In the genomic region with DNA sequence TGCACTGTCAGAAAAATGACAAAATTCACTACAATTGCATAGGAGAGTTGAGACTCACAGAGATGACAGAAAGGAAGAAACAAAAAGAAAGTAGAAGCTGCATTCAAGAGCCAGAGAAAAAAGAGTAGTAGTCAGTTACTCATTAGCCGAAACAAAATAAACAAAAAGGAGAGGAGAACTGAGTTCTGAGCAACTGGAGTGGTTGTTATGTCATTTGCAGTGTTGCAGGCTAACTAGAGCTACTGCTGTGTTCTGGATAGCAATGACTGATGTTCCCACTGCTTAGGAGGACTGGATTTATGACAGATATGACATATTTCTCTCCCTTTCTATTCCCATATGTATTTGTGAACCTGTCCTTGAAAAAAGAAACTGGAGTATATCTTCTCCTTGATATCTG, we compare ENCODE assay signal across 19 cellular contexts.
A peak's percentile ranks its signal among the peaks of the same experiment; 100 is the strongest.
DNase-seq lines count a peak whose midpoint lies in the region; ATAC-seq, FAIRE-seq and TF ChIP-seq lines count a peak whose summit lies in the region.
"Had no signal": no experiment of that assay in that cellular context is flagged by ENCODE, and none has a peak within 500 bp of the region (broad histone marks: within the 10 kb centered on the region; RNA-seq: fewer than 3 reads in every experiment).

No MANE protein-coding gene starts in this region.

- no peaks in the 10 kb centered on the region for H3K9me1 ChIP-seq in IMR-90 (ENCODE audit: insufficient read depth, low read length)

- no peak overlapping the region for H2BK120ac ChIP-seq in IMR-90 (ENCODE audit: low read depth, low read length)

- TF ChIP-seq CTCF in IMR-90 (conservative IDR thresholded peaks at IDR 0.05; ENCODE audit: low read depth, low read length) = no peak

- H3K14ac ChIP-seq in IMR-90 (replicated peaks; ENCODE audit: low read depth, low read length) = no peak overlapping the region

- no peak overlapping the region for H2BK20ac ChIP-seq in IMR-90 (ENCODE audit: low read depth, low read length)

- H3K4me1 ChIP-seq in IMR-90 (ENCODE audit: control insufficient read depth, insufficient read depth, low read length) (no peaks in the 10 kb centered on the region), mucosa of stomach (ENCODE audit: control insufficient read depth, insufficient read depth, low read length) (peaks cover 19% of the 10 kb centered on the region), small intestine (ENCODE audit: control insufficient read depth in 2 of 2, insufficient read depth in 1 of 2, low read depth in 1 of 2, low read length in 1 of 2) (no peaks in the 10 kb centered on the region)
- H3K4me1 ChIP-seq: BLaER1 had no signal

- BruUV-seq in IMR-90 (replicated peaks; lab: Mats Ljungman, UMichigan) = no TSS peak

- no peak overlapping the region for H4K91ac ChIP-seq in IMR-90 (ENCODE audit: insufficient read depth, low read depth, low read length)

- no peak overlapping the region for H3K4ac ChIP-seq in IMR-90 (ENCODE audit: low read depth, low read length)

- in situ Hi-C loops in IMR-90 (cut with MboI; ENCODE audit: low sequenced_read_pairs) = no loop called here

- TF ChIP-seq RAD21 in IMR-90 (IDR thresholded peaks at IDR 0.05; ENCODE audit: low read length) = no peak

- no peaks in the 10 kb centered on the region for H3K79me1 ChIP-seq in IMR-90 (ENCODE audit: low read depth in 1 of 2, low read length in 2 of 2)

- ATAC-seq in IMR-90 (ENCODE audit: low read depth) = no peak; the same call in none of the 2 replicates
- ATAC-seq: activated CD8-positive, alpha-beta memory T cell treated with anti-CD3 and anti-CD28 coated beads, Interleukin-2, amount 10 ng/mL, durations not matched to agents 7 days and 5 days; HCT116; right cardiac atrium had no signal

- H3K56ac ChIP-seq in IMR-90 (ENCODE audit: extremely low read depth, insufficient read depth, low read length) = no peak overlapping the region

- no peak overlapping the region for H3K18ac ChIP-seq in IMR-90 (ENCODE audit: low read depth, low read length)

- dilution Hi-C loops in IMR-90 (cut with HindIII; ENCODE audit: low sequenced_read_pairs, unreplicated experiment) = no loop called here

- H3K36me3 ChIP-seq in IMR-90 (ENCODE audit: control insufficient read depth, insufficient read depth, low read length) (no peaks in the 10 kb centered on the region), mucosa of stomach (ENCODE audit: control insufficient read depth, insufficient read depth, low read length) (no peaks in the 10 kb centered on the region), small intestine (ENCODE audit: control insufficient read depth in 2 of 2, insufficient read depth in 2 of 2, low read length in 2 of 2) (no peaks in the 10 kb centered on the region)
- H3K36me3 ChIP-seq: BLaER1, esophagus muscularis mucosa had no signal

- H2AK5ac ChIP-seq in IMR-90 (ENCODE audit: low read depth, low read length) = no peak overlapping the region

- DNase-seq in DMS53 (lab: John Stamatoyannopoulos, UW) (peak; percentile 80), IMR-90 (no peak), fibroblast of peridontal ligament (ENCODE audit: extremely low read depth) (peak; percentile 38), inferior parietal cortex (ENCODE audit: extremely low spot score) (no peak), small intestine (no peak), CD1c-positive myeloid dendritic cell (ENCODE audit: extremely low spot score) (no peak), NCI-H1694 treated with DMSO at 0.1 percent for 48 hours (lab: John Stamatoyannopoulos, UW) (no peak)
- DNase-seq: activated CD4-positive, alpha-beta T cell treated with anti-CD3 and anti-CD28 coated beads for 1 hour; activated CD8-positive, alpha-beta memory T cell treated with anti-CD3 and anti-CD28 coated beads, Interleukin-2, amount 10 ng/mL, durations not matched to agents 7 days and 5 days; activated effector memory CD4-positive, alpha-beta T cell treated with anti-CD3 and anti-CD28 coated beads, Interleukin-2, amount 50 U/mL, for 16 hours; GDM1; NCI-H1048; right cardiac atrium; SIG-M5; stimulated activated CD4-positive, alpha-beta T cell treated with anti-CD3 and anti-CD28 coated beads, Interleukin-4, amount 100 ng/mL, for 24 hours had no signal

- no peak overlapping the region for H3K23ac ChIP-seq in IMR-90 (ENCODE audit: low read depth, low read length)

- CTCF ChIA-PET in IMR-90 (lab: Yijun Ruan, JAX) = no interaction called here

- H3K4me2 ChIP-seq in IMR-90 (ENCODE audit: low read depth, low read length) = peak overlapping the region; percentile 56; the same call in 1 of the 2 replicates
- H3K4me2 ChIP-seq: BLaER1 had no signal

- H4K8ac ChIP-seq in IMR-90 (ENCODE audit: low read depth in 2 of 2, low read length in 2 of 2) = no peak overlapping the region

- FAIRE-seq in small intestine (lab: Jason Lieb, UNC) = no peak

- no peak overlapping the region for H2AFZ ChIP-seq in IMR-90 (replicated peaks; ENCODE audit: low read length, poor library complexity)

- intact Hi-C loops in IMR-90 (cut with micrococcal nuclease) = no loop called here

- H3K9me3 ChIP-seq in IMR-90 (ENCODE audit: control insufficient read depth, insufficient read depth, low read length) (no peaks in the 10 kb centered on the region), mucosa of stomach (ENCODE audit: control insufficient read depth, low read length) (no peaks in the 10 kb centered on the region), small intestine (ENCODE audit: control insufficient read depth, low read depth) (no peaks in the 10 kb centered on the region)
- H3K9me3 ChIP-seq: BLaER1 had no signal

- no peak overlapping the region for H2BK5ac ChIP-seq in IMR-90 (ENCODE audit: low read depth, low read length, poor library complexity, severe bottlenecking)

- no peaks in the 10 kb centered on the region for H3K27me3 ChIP-seq in IMR-90 (ENCODE audit: control insufficient read depth, insufficient read depth, low read length)
- no peaks in the 10 kb centered on the region for H3K27me3 ChIP-seq in mucosa of stomach (ENCODE audit: control insufficient read depth, insufficient read depth, low read length)
- H3K27me3 ChIP-seq in small intestine (ENCODE audit: control insufficient read depth in 2 of 2, insufficient read depth in 2 of 2, low read length in 2 of 2) = no peaks in the 10 kb centered on the region
- H3K27me3 ChIP-seq: BLaER1, esophagus muscularis mucosa had no signal

- no CpG with 5 or more reads among the region's 1 CpG for WGBS in IMR-90 (ENCODE audit: extremely low coverage in 2 of 2, insufficient read length in 1 of 2), 2 experiments
- WGBS in small intestine, 3 donors = 20 to 51% (median 25%) methylated on average over 1 of the region's 1 CpG

- H4K20me1 ChIP-seq in IMR-90 (ENCODE audit: insufficient read depth, low read length) = no peaks in the 10 kb centered on the region
- H4K20me1 ChIP-seq: BLaER1 had no signal

- TF ChIP-seq POLR2A in IMR-90 (IDR thresholded peaks at IDR 0.05; ENCODE audit: low read depth, low read length) = no peak

- H3K9ac ChIP-seq in IMR-90 (ENCODE audit: low read depth, low read length) (no peak overlapping the region), mucosa of stomach (ENCODE audit: low read length) (no peak overlapping the region)
- H3K9ac ChIP-seq: BLaER1 had no signal

- H3K4me3 ChIP-seq in IMR-90 (ENCODE audit: insufficient read depth, low read depth, low read length) (no peak overlapping the region), mucosa of stomach (ENCODE audit: low read length) (peak overlapping the region; percentile 15), small intestine (ENCODE audit: low read depth in 1 of 2, low read length in 2 of 2) (no peak overlapping the region)
- H3K4me3 ChIP-seq: BLaER1, esophagus muscularis mucosa had no signal

- H4K5ac ChIP-seq in IMR-90 (ENCODE audit: low read depth, low read length) = no peak overlapping the region

- no peak overlapping the region for H2BK15ac ChIP-seq in IMR-90 (ENCODE audit: low read depth, low read length)

- POLR2A ChIA-PET in IMR-90 (lab: Charles Lee; ENCODE audit: unreplicated experiment) = no interaction called here

- H3K27ac ChIP-seq in IMR-90 (ENCODE audit: insufficient read depth, low read length) (no peak overlapping the region), small intestine (ENCODE audit: low read depth in 1 of 2, low read length in 1 of 2) (no peak overlapping the region)
- H3K27ac ChIP-seq: BLaER1, esophagus muscularis mucosa had no signal

- H2AK9ac ChIP-seq in IMR-90 (replicated peaks; ENCODE audit: low read depth, low read length, poor library complexity) = no peak overlapping the region

TF ChIP-seq in IMR-90, 13 proteins besides CTCF, POLR2A, EP300 and RAD21 (continues in another document):
- TF ChIP-seq SMC3 (IDR thresholded peaks at IDR 0.05; ENCODE audit: low read depth, low read length) (no peak), RCOR1 (IDR thresholded peaks at IDR 0.05; ENCODE audit: insufficient replicate concordance, low read length) (no peak), NFE2L2 (IDR thresholded peaks at IDR 0.05; ENCODE audit: low read depth, low read length) (no peak), MAZ (IDR thresholded peaks at IDR 0.05; ENCODE audit: borderline replicate concordance, low read depth, low read length) (no peak), MXI1 (IDR thresholded peaks at IDR 0.05; ENCODE audit: borderline replicate concordance, low read depth, low read length) (no peak), CHD1 (IDR thresholded peaks at IDR 0.05; ENCODE audit: low read depth, low read length) (no peak), ELK1 (IDR thresholded peaks at IDR 0.05; ENCODE audit: borderline replicate concordance, low read depth, low read length) (no peak), CEBPB (IDR thresholded peaks at IDR 0.05; ENCODE audit: low read depth, low read length) (no peak), BHLHE40 (IDR thresholded peaks at IDR 0.05; ENCODE audit: low read depth, low read length) (no peak), FOS (IDR thresholded peaks at IDR 0.05; ENCODE audit: low read depth, low read length) (no peak), MAFK (IDR thresholded peaks at IDR 0.05; ENCODE audit: low read depth, low read length) (no peak)
- TF ChIP-seq, protein P1, sequence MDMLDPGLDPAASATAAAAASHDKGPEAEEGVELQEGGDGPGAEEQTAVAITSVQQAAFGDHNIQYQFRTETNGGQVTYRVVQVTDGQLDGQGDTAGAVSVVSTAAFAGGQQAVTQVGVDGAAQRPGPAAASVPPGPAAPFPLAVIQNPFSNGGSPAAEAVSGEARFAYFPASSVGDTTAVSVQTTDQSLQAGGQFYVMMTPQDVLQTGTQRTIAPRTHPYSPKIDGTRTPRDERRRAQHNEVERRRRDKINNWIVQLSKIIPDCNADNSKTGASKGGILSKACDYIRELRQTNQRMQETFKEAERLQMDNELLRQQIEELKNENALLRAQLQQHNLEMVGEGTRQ (IDR thresholded peaks at IDR 0.05; ENCODE audit: low read depth, low read length) = no peak

Comparison
In these comparisons a context has a peak if more than half of its experiments do, and no peak if none do; other contexts are left out.
1. DNase-seq: peak in DMS53 (single experiment) and fibroblast of peridontal ligament (single experiment); none in IMR-90 (single experiment), inferior parietal cortex (single experiment), small intestine (single experiment), CD1c-positive myeloid dendritic cell (single experiment) and NCI-H1694 treated with DMSO at 0.1 percent for 48 hours (single experiment).